ENCODE assay signal across 8 cellular contexts in the genomic region with DNA sequence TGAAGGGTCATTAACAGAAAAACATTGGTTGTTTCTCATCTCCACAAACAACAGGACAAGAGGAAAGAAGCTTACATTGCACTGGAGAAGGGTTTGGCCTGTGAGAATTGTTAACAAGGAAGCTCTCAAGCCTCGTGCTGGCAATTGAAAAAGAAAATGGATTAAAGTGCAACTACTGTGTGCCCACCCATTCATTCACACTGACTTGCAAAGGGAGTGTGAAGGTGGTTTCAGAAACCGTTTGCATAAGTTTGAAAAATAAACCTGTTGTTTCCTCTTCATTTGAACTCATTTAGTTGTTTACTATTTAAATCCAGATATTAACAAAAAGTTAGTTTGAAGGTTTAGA.
DNase-seq lines count a peak whose midpoint lies in the region; ATAC-seq lines count a peak whose summit lies in the region.

No MANE protein-coding gene starts in this region.

- CTCF ChIA-PET in activated CD4-positive, alpha-beta memory T cell treated with anti-CD3 and anti-CD28 coated beads, Interleukin-2, amount 10 ng/mL, durations not matched to agents 7 days and 5 days (lab: Charles Lee) = interaction anchor here (1.3 to 2.2 kb wide), 2 partner anchors 14 to 177 kb away, joined by 5 read pairs; no protein-coding TSS in a partner anchor
- CTCF ChIA-PET in activated CD4-positive, alpha-beta memory T cell treated with anti-CD3 and anti-CD28 coated beads for 36 hours (lab: Charles Lee) = no interaction called here

- H3K18ac ChIP-seq in mesenchymal stem cell (ENCODE audit: low read depth in 1 of 2, low read length in 2 of 2) = peak overlapping the region; percentile 18 to 34

- no peak overlapping the region for H3K14ac ChIP-seq in mesenchymal stem cell (ENCODE audit: low read length in 2 of 2)

- H3K27ac ChIP-seq in mesenchymal stem cell (ENCODE audit: low read length, poor library complexity, severe bottlenecking) (no peak overlapping the region), subcutaneous abdominal adipose tissue (ENCODE audit: low read depth, low read length) (peak overlapping the region; percentile 4)

- H3K4me1 ChIP-seq in mesenchymal stem cell (ENCODE audit: control insufficient read depth, insufficient read depth, low read depth, low read length) (no peaks in the 10 kb centered on the region), subcutaneous abdominal adipose tissue (ENCODE audit: control insufficient read depth in 5 of 5, insufficient read depth in 5 of 5, low read length in 5 of 5) (peaks cover 0 to 18% (median 16%) of the 10 kb centered on the region in 5 donors)

- no peak overlapping the region for H2BK5ac ChIP-seq in mesenchymal stem cell (ENCODE audit: low read depth, low read length, poor library complexity, severe bottlenecking)

- no peak overlapping the region for H3K9ac ChIP-seq in mesenchymal stem cell (ENCODE audit: low read length)
- no peak overlapping the region for H3K9ac ChIP-seq in subcutaneous abdominal adipose tissue (ENCODE audit: low read length in 5 of 5)

- H3K27me3 ChIP-seq in mesenchymal stem cell (ENCODE audit: control insufficient read depth in 1 of 2, insufficient read depth in 1 of 2, low read length in 2 of 2) = no peaks in the 10 kb centered on the region
- no peaks in the 10 kb centered on the region for H3K27me3 ChIP-seq in subcutaneous abdominal adipose tissue (ENCODE audit: control insufficient read depth in 5 of 5, insufficient read depth in 4 of 5, low read length in 5 of 5)

- H2AK5ac ChIP-seq in mesenchymal stem cell (ENCODE audit: low read length, severe bottlenecking) = no peak overlapping the region

- H2AFZ ChIP-seq in mesenchymal stem cell (ENCODE audit: low read depth, low read length) = no peak overlapping the region

- no peaks in the 10 kb centered on the region for H3K79me1 ChIP-seq in mesenchymal stem cell (replicated peaks; ENCODE audit: low read length, poor library complexity, severe bottlenecking)

- no peak overlapping the region for H3K4me3 ChIP-seq in mesenchymal stem cell (ENCODE audit: insufficient read depth in 1 of 2, low read depth in 1 of 2, low read length in 2 of 2)
- H3K4me3 ChIP-seq in subcutaneous abdominal adipose tissue (ENCODE audit: low read depth in 1 of 5, low read length in 5 of 5) = no peak overlapping the region

- H3K4me2 ChIP-seq in mesenchymal stem cell (ENCODE audit: low read length, poor library complexity, severe bottlenecking) = no peak overlapping the region

- ATAC-seq in GM21619 (IDR thresholded peaks at IDR 0.05; ENCODE audit: unreplicated experiment) = no peak

- H3K4me3 Mint-ChIP-seq in activated CD4-positive, alpha-beta memory T cell treated with anti-CD3 and anti-CD28 coated beads, Interleukin-2, amount 10 ng/mL, durations not matched to agents 7 days and 5 days = no peak overlapping the region
- H3K4me3 Mint-ChIP-seq in activated CD4-positive, alpha-beta memory T cell treated with anti-CD3 and anti-CD28 coated beads for 36 hours = no peak overlapping the region
- H3K4me3 Mint-ChIP-seq in activated T-helper 1 cell treated with anti-CD3 and anti-CD28 coated beads, Interleukin-12 subunit alpha, Interleukin-12 subunit beta, Interleukin-2, Interleukin-4 antibody, amounts not matched to agents 30 ng/mL and 10 ng/mL and 1 ng/mL, durations not matched to agents 14 hours and 24 hours and 36 hours = peak overlapping the region; percentile 23

- no peak overlapping the region for H3K23ac ChIP-seq in mesenchymal stem cell (ENCODE audit: low read length in 2 of 2)

- no peak overlapping the region for H4K91ac ChIP-seq in mesenchymal stem cell (ENCODE audit: low read length)

- H2BK12ac ChIP-seq in mesenchymal stem cell (ENCODE audit: low read length in 2 of 2) = no peak overlapping the region

- WGBS in mesenchymal stem cell = 0% methylated on average over 1 of the region's 2 CpGs

- no peak for DNase-seq in activated CD4-positive, alpha-beta memory T cell treated with anti-CD3 and anti-CD28 coated beads, Interleukin-2, amount 10 ng/mL, durations not matched to agents 7 days and 5 days
- no peak for DNase-seq in activated CD4-positive, alpha-beta memory T cell treated with anti-CD3 and anti-CD28 coated beads for 36 hours
- no peak for DNase-seq in activated T-helper 1 cell treated with anti-CD3 and anti-CD28 coated beads, Interleukin-12 subunit alpha, Interleukin-12 subunit beta, Interleukin-2, Interleukin-4 antibody, amounts not matched to agents 30 ng/mL and 10 ng/mL and 1 ng/mL, durations not matched to agents 14 hours and 24 hours and 36 hours (ENCODE audit: low spot score)
- DNase-seq in mesenchymal stem cell (no peak), SHP77 treated with DMSO at 0.1 percent for 48 hours (lab: John Stamatoyannopoulos, UW) (no peak), NCI-H2081 (lab: John Stamatoyannopoulos, UW) (no peak)

- peaks cover 19% of the 10 kb centered on the region for H3K4me1 Mint-ChIP-seq in activated CD4-positive, alpha-beta memory T cell treated with anti-CD3 and anti-CD28 coated beads, Interleukin-2, amount 10 ng/mL, durations not matched to agents 7 days and 5 days
- peaks cover 15% of the 10 kb centered on the region for H3K4me1 Mint-ChIP-seq in activated CD4-positive, alpha-beta memory T cell treated with anti-CD3 and anti-CD28 coated beads for 36 hours (ENCODE audit: low read depth)
- H3K4me1 Mint-ChIP-seq in activated T-helper 1 cell treated with anti-CD3 and anti-CD28 coated beads, Interleukin-12 subunit alpha, Interleukin-12 subunit beta, Interleukin-2, Interleukin-4 antibody, amounts not matched to agents 30 ng/mL and 10 ng/mL and 1 ng/mL, durations not matched to agents 14 hours and 24 hours and 36 hours (ENCODE audit: low read depth) = peaks cover 19% of the 10 kb centered on the region

- peak overlapping the region in 1 of 2 experiments; percentile 24 for H3K4ac ChIP-seq in mesenchymal stem cell (ENCODE audit: low read depth in 1 of 2, low read length in 2 of 2)

- intact Hi-C loops in activated CD4-positive, alpha-beta memory T cell treated with anti-CD3 and anti-CD28 coated beads for 36 hours (cut with micrococcal nuclease) = no loop called here
- intact Hi-C loops in activated T-helper 1 cell treated with anti-CD3 and anti-CD28 coated beads, Interleukin-12 subunit alpha, Interleukin-12 subunit beta, Interleukin-2, Interleukin-4 antibody, amounts not matched to agents 30 ng/mL and 10 ng/mL and 1 ng/mL, durations not matched to agents 14 hours and 24 hours and 36 hours (cut with micrococcal nuclease) = no loop called here

- POLR2A ChIA-PET in activated CD4-positive, alpha-beta memory T cell treated with anti-CD3 and anti-CD28 coated beads, Interleukin-2, amount 10 ng/mL, durations not matched to agents 7 days and 5 days (lab: Charles Lee) = interaction anchor here (0.7 to 1.6 kb wide), 4 partner anchors 27 to 174 kb away, joined by 3 to 5 read pairs (median 4); no protein-coding TSS in a partner anchor
- POLR2A ChIA-PET in activated CD4-positive, alpha-beta memory T cell treated with anti-CD3 and anti-CD28 coated beads for 36 hours (lab: Charles Lee) = interaction anchor here (0.5 to 1.3 kb wide), 2 partner anchors 10 to 54 kb away, joined by 3 read pairs; no protein-coding TSS in a partner anchor

- H3K36me3 Mint-ChIP-seq in activated CD4-positive, alpha-beta memory T cell treated with anti-CD3 and anti-CD28 coated beads, Interleukin-2, amount 10 ng/mL, durations not matched to agents 7 days and 5 days (ENCODE audit: low read depth) = no peaks in the 10 kb centered on the region
- H3K36me3 Mint-ChIP-seq in activated CD4-positive, alpha-beta memory T cell treated with anti-CD3 and anti-CD28 coated beads for 36 hours = no peaks in the 10 kb centered on the region
- peaks cover 3% of the 10 kb centered on the region for H3K36me3 Mint-ChIP-seq in activated T-helper 1 cell treated with anti-CD3 and anti-CD28 coated beads, Interleukin-12 subunit alpha, Interleukin-12 subunit beta, Interleukin-2, Interleukin-4 antibody, amounts not matched to agents 30 ng/mL and 10 ng/mL and 1 ng/mL, durations not matched to agents 14 hours and 24 hours and 36 hours (ENCODE audit: low read depth)

- no peak overlapping the region for H4K8ac ChIP-seq in mesenchymal stem cell (ENCODE audit: low read length)

- H3K36me3 ChIP-seq in mesenchymal stem cell (ENCODE audit: control insufficient read depth in 1 of 2, insufficient read depth in 2 of 2, low read depth in 1 of 2, low read length in 2 of 2) = no peaks in the 10 kb centered on the region
- H3K36me3 ChIP-seq in subcutaneous abdominal adipose tissue (ENCODE audit: control insufficient read depth in 5 of 5, insufficient read depth in 5 of 5, low read length in 5 of 5) = no peaks in the 10 kb centered on the region

- H3K27ac Mint-ChIP-seq in activated CD4-positive, alpha-beta memory T cell treated with anti-CD3 and anti-CD28 coated beads, Interleukin-2, amount 10 ng/mL, durations not matched to agents 7 days and 5 days = peak overlapping the region; percentile 21
- H3K27ac Mint-ChIP-seq in activated CD4-positive, alpha-beta memory T cell treated with anti-CD3 and anti-CD28 coated beads for 36 hours = no peak overlapping the region
- H3K27ac Mint-ChIP-seq in activated T-helper 1 cell treated with anti-CD3 and anti-CD28 coated beads, Interleukin-12 subunit alpha, Interleukin-12 subunit beta, Interleukin-2, Interleukin-4 antibody, amounts not matched to agents 30 ng/mL and 10 ng/mL and 1 ng/mL, durations not matched to agents 14 hours and 24 hours and 36 hours = no peak overlapping the region

- no peaks in the 10 kb centered on the region for H3K9me3 Mint-ChIP-seq in activated CD4-positive, alpha-beta memory T cell treated with anti-CD3 and anti-CD28 coated beads, Interleukin-2, amount 10 ng/mL, durations not matched to agents 7 days and 5 days
- H3K9me3 Mint-ChIP-seq in activated CD4-positive, alpha-beta memory T cell treated with anti-CD3 and anti-CD28 coated beads for 36 hours = no peaks in the 10 kb centered on the region
- H3K9me3 Mint-ChIP-seq in activated T-helper 1 cell treated with anti-CD3 and anti-CD28 coated beads, Interleukin-12 subunit alpha, Interleukin-12 subunit beta, Interleukin-2, Interleukin-4 antibody, amounts not matched to agents 30 ng/mL and 10 ng/mL and 1 ng/mL, durations not matched to agents 14 hours and 24 hours and 36 hours = no peaks in the 10 kb centered on the region

- H3K9me3 ChIP-seq in mesenchymal stem cell (ENCODE audit: control insufficient read depth, low read length) (no peaks in the 10 kb centered on the region), subcutaneous abdominal adipose tissue (ENCODE audit: control insufficient read depth in 5 of 5, low read length in 5 of 5) (no peaks in the 10 kb centered on the region)

- H2BK120ac ChIP-seq in mesenchymal stem cell (ENCODE audit: low read depth, low read length) = no peak overlapping the region

- H2BK15ac ChIP-seq in mesenchymal stem cell (ENCODE audit: low read depth, poor library complexity, severe bottlenecking) = no peak overlapping the region

- H3K27me3 Mint-ChIP-seq in activated CD4-positive, alpha-beta memory T cell treated with anti-CD3 and anti-CD28 coated beads, Interleukin-2, amount 10 ng/mL, durations not matched to agents 7 days and 5 days = no peaks in the 10 kb centered on the region
- H3K27me3 Mint-ChIP-seq in activated CD4-positive, alpha-beta memory T cell treated with anti-CD3 and anti-CD28 coated beads for 36 hours = no peaks in the 10 kb centered on the region
- H3K27me3 Mint-ChIP-seq in activated T-helper 1 cell treated with anti-CD3 and anti-CD28 coated beads, Interleukin-12 subunit alpha, Interleukin-12 subunit beta, Interleukin-2, Interleukin-4 antibody, amounts not matched to agents 30 ng/mL and 10 ng/mL and 1 ng/mL, durations not matched to agents 14 hours and 24 hours and 36 hours (ENCODE audit: insufficient read depth) = peaks cover 4% of the 10 kb centered on the region
